In genomic region chr10:33900591-33900990, GRCh38 we compare ENCODE assay signal across 13 cellular contexts.
DNase-seq lines count a peak whose midpoint lies in the region; ATAC-seq, FAIRE-seq and TF ChIP-seq lines count a peak whose summit lies in the region.
"Had no signal": no experiment of that assay in that cellular context is flagged by ENCODE, and none has a peak within 500 bp of the region (broad histone marks: within the 10 kb centered on the region; RNA-seq: fewer than 3 reads in every experiment).

No MANE protein-coding gene starts in this region.

- no peak for TF ChIP-seq POLR2A in IMR-90 (IDR thresholded peaks at IDR 0.05; ENCODE audit: low read depth, low read length)

- POLR2A ChIA-PET in IMR-90 (lab: Charles Lee; ENCODE audit: unreplicated experiment) (no interaction called here), MCF 10A (lab: Yijun Ruan, JAX) (interaction anchor here (0.6 to 2.4 kb wide), 2 partner anchors 256 to 642 kb away, joined by 6 read pairs; no protein-coding TSS in a partner anchor)

- BruUV-seq in IMR-90 (replicated peaks; lab: Mats Ljungman, UMichigan) = no TSS peak
- BruUV-seq in MCF 10A (replicated peaks; lab: Mats Ljungman, UMichigan) = no TSS peak

- no peak for ATAC-seq in IMR-90 (ENCODE audit: low read depth)
- no peak for ATAC-seq in GM21515 (IDR thresholded peaks at IDR 0.05; ENCODE audit: unreplicated experiment)
- ATAC-seq: effector memory CD8-positive, alpha-beta T cell had no signal

- WGBS in IMR-90 (ENCODE audit: extremely low coverage in 2 of 2, insufficient read length in 1 of 2), 2 experiments = no CpG with 5 or more reads among the region's 2 CpGs

- H3K9me3 ChIP-seq in IMR-90 (ENCODE audit: control insufficient read depth, insufficient read depth, low read length) (no peaks in the 10 kb centered on the region), left ventricle myocardium inferior (replicated peaks) (no peaks in the 10 kb centered on the region), skeletal muscle tissue (ENCODE audit: control insufficient read depth in 3 of 3, low read length in 3 of 3) (no peaks in the 10 kb centered on the region), kidney (ENCODE audit: control insufficient read depth in 1 of 2, low read length in 2 of 2) (no peaks in the 10 kb centered on the region)

- H3K27ac ChIP-seq in IMR-90 (ENCODE audit: insufficient read depth, low read length) (no peak overlapping the region; the same call in 1 of the 2 replicates), left ventricle myocardium inferior (replicated peaks) (peak overlapping the region; percentile 45), skeletal muscle tissue (ENCODE audit: low read depth, low read length) (peak overlapping the region; percentile 28), kidney (ENCODE audit: low read depth in 2 of 2, low read length in 2 of 2) (no peak overlapping the region)

- CTCF ChIA-PET in IMR-90 (lab: Yijun Ruan, JAX) = interaction anchor here (0.6 kb wide), 1 partner anchor 436 kb away, joined by 7 read pairs; no protein-coding TSS in a partner anchor
- CTCF ChIA-PET in MCF 10A (lab: Yijun Ruan, JAX) = no interaction called here

- H3K4me1 Mint-ChIP-seq in MCF 10A (ENCODE audit: insufficient read depth, unreplicated experiment) = peaks cover 44% of the 10 kb centered on the region
- H3K4me1 Mint-ChIP-seq: CD8-positive, alpha-beta memory T cell had no signal

- peaks cover 5% of the 10 kb centered on the region for H3K36me3 Mint-ChIP-seq in MCF 10A (ENCODE audit: insufficient read depth, unreplicated experiment)
- H3K36me3 Mint-ChIP-seq: CD8-positive, alpha-beta memory T cell had no signal

- no peak overlapping the region for H2AK9ac ChIP-seq in IMR-90 (replicated peaks; ENCODE audit: low read depth, low read length, poor library complexity)

- intact Hi-C loops in IMR-90 (cut with micrococcal nuclease) = loop anchor here (2.0 to 10.0 kb wide), 2 partner anchors 568 to 734 kb away; no protein-coding TSS in a partner anchor
- intact Hi-C loops in MCF 10A (cut with micrococcal nuclease) = loop anchor here (5.0 kb wide), 1 partner anchor 568 kb away; the partner anchor contains the start of gene NRP1
- intact Hi-C loops in left ventricle myocardium inferior (cut with micrococcal nuclease) = no loop called here
- intact Hi-C loops in kidney (cut with DNase I) = no loop called here

- H3K4ac ChIP-seq in IMR-90 (ENCODE audit: low read depth, low read length) = no peak overlapping the region

- no peak overlapping the region for H3K9ac ChIP-seq in IMR-90 (ENCODE audit: low read depth, low read length)
- H3K9ac ChIP-seq in skeletal muscle tissue (ENCODE audit: low read depth in 1 of 3, low read length in 3 of 3) = no peak overlapping the region
- H3K9ac ChIP-seq in kidney (ENCODE audit: low read length in 2 of 2) = no peak overlapping the region

- FAIRE-seq in kidney (lab: Jason Lieb, UNC) = no peak
- FAIRE-seq in GM19239 (lab: Jason Lieb, UNC) = no peak

- no peak overlapping the region for H4K5ac ChIP-seq in IMR-90 (ENCODE audit: low read depth, low read length)

- H3K4me3 ChIP-seq in IMR-90 (ENCODE audit: insufficient read depth, low read depth, low read length) (no peak overlapping the region), left ventricle myocardium inferior (no peak overlapping the region), skeletal muscle tissue (ENCODE audit: low read length in 3 of 3) (no peak overlapping the region), kidney (ENCODE audit: low read length in 2 of 2) (no peak overlapping the region)

- H2AFZ ChIP-seq in IMR-90 (replicated peaks; ENCODE audit: low read length, poor library complexity) = no peak overlapping the region

- H4K91ac ChIP-seq in IMR-90 (ENCODE audit: insufficient read depth, low read depth, low read length) = no peak overlapping the region

- H2BK15ac ChIP-seq in IMR-90 (ENCODE audit: low read depth, low read length) = no peak overlapping the region

- H3K27ac Mint-ChIP-seq in MCF 10A (ENCODE audit: low read depth, unreplicated experiment) = peak overlapping the region; percentile 27
- H3K27ac Mint-ChIP-seq: CD8-positive, alpha-beta memory T cell; effector memory CD8-positive, alpha-beta T cell had no signal

- no peak overlapping the region for H2BK5ac ChIP-seq in IMR-90 (ENCODE audit: low read depth, low read length, poor library complexity, severe bottlenecking)

- H3K23ac ChIP-seq in IMR-90 (ENCODE audit: low read depth, low read length) = no peak overlapping the region

- H3K4me1 ChIP-seq in IMR-90 (ENCODE audit: control insufficient read depth, insufficient read depth, low read length) (peaks cover 7% of the 10 kb centered on the region), left ventricle myocardium inferior (peaks cover 11% of the 10 kb centered on the region), skeletal muscle tissue (ENCODE audit: control insufficient read depth in 3 of 3, insufficient read depth in 3 of 3, low read length in 3 of 3) (peaks cover 0 to 8% (median 2%) of the 10 kb centered on the region in 3 donors), kidney (ENCODE audit: control insufficient read depth in 1 of 2, insufficient read depth in 1 of 2, low read depth in 1 of 2, low read length in 2 of 2) (peaks cover 0 to 6% of the 10 kb centered on the region in 2 donors)

- H3K14ac ChIP-seq in IMR-90 (replicated peaks; ENCODE audit: low read depth, low read length) = no peak overlapping the region

- no peaks in the 10 kb centered on the region for H3K27me3 Mint-ChIP-seq in MCF 10A (ENCODE audit: insufficient read depth, unreplicated experiment)
- H3K27me3 Mint-ChIP-seq: CD8-positive, alpha-beta memory T cell had no signal

- no peak overlapping the region for H2BK20ac ChIP-seq in IMR-90 (ENCODE audit: low read depth, low read length)

- no peak overlapping the region for H3K4me3 Mint-ChIP-seq in MCF 10A (ENCODE audit: unreplicated experiment)
- H3K4me3 Mint-ChIP-seq: CD8-positive, alpha-beta memory T cell; effector memory CD8-positive, alpha-beta T cell had no signal

- H4K20me1 ChIP-seq in IMR-90 (ENCODE audit: insufficient read depth, low read length) = no peaks in the 10 kb centered on the region

- TF ChIP-seq RAD21 in IMR-90 (IDR thresholded peaks at IDR 0.05; ENCODE audit: low read length) = no peak

- H3K4me2 ChIP-seq in IMR-90 (ENCODE audit: low read depth, low read length) = no peak overlapping the region

- no peak overlapping the region for H3K18ac ChIP-seq in IMR-90 (ENCODE audit: low read depth, low read length)

- no peak overlapping the region for H2BK120ac ChIP-seq in IMR-90 (ENCODE audit: low read depth, low read length)

- TF ChIP-seq CTCF in IMR-90 (conservative IDR thresholded peaks at IDR 0.05; ENCODE audit: low read depth, low read length) (no peak), MCF 10A (IDR thresholded peaks at IDR 0.05; ENCODE audit: unreplicated experiment) (no peak), left ventricle myocardium inferior (IDR thresholded peaks at IDR 0.05; ENCODE audit: borderline replicate concordance) (no peak), kidney (IDR thresholded peaks at IDR 0.05; ENCODE audit: borderline replicate concordance, extremely low read depth, insufficient read depth) (no peak)

- H4K8ac ChIP-seq in IMR-90 (ENCODE audit: low read depth in 2 of 2, low read length in 2 of 2) = no peak overlapping the region

- in situ Hi-C loops in IMR-90 (cut with MboI; ENCODE audit: low sequenced_read_pairs) = loop anchor here (25.0 kb wide), 1 partner anchor 563 kb away; the partner anchor contains the start of gene NRP1

- H3K56ac ChIP-seq in IMR-90 (ENCODE audit: extremely low read depth, insufficient read depth, low read length) = no peak overlapping the region

- peak; percentile 42 for DNase-seq in IMR-90
- peak; percentile 40 for DNase-seq in MCF 10A (ENCODE audit: unreplicated experiment)
- no peak for DNase-seq in left ventricle myocardium inferior
- no peak for DNase-seq in kidney
- DNase-seq in NCI-H345 (lab: John Stamatoyannopoulos, UW) = no peak
- no peak for DNase-seq in GM19239 (ENCODE audit: insufficient read length, low spot score)
- DNase-seq: CD8-positive, alpha-beta memory T cell; effector memory CD8-positive, alpha-beta T cell; hypothalamus; KBM-7; NCI-H187 treated with DMSO at 0.1 percent for 48 hours had no signal

- no peaks in the 10 kb centered on the region for H3K79me1 ChIP-seq in IMR-90 (ENCODE audit: low read depth in 1 of 2, low read length in 2 of 2)

- H3K27me3 ChIP-seq in IMR-90 (ENCODE audit: control insufficient read depth, insufficient read depth, low read length) (no peaks in the 10 kb centered on the region; the same call in 1 of the 2 replicates), left ventricle myocardium inferior (ENCODE audit: low read depth) (no peaks in the 10 kb centered on the region), skeletal muscle tissue (ENCODE audit: control insufficient read depth in 3 of 3, insufficient read depth in 3 of 3, low read length in 3 of 3) (no peaks in the 10 kb centered on the region)

- no peaks in the 10 kb centered on the region for H3K9me3 Mint-ChIP-seq in MCF 10A (ENCODE audit: unreplicated experiment)

- H3K36me3 ChIP-seq in IMR-90 (ENCODE audit: control insufficient read depth, insufficient read depth, low read length) (no peaks in the 10 kb centered on the region), left ventricle myocardium inferior (no peaks in the 10 kb centered on the region), skeletal muscle tissue (ENCODE audit: control insufficient read depth in 3 of 3, insufficient read depth in 3 of 3, low read length in 3 of 3) (no peaks in the 10 kb centered on the region), kidney (ENCODE audit: control insufficient read depth in 1 of 2, insufficient read depth in 2 of 2, low read length in 2 of 2) (no peaks in the 10 kb centered on the region)

- H2AK5ac ChIP-seq in IMR-90 (ENCODE audit: low read depth, low read length) = no peak overlapping the region

- dilution Hi-C loops in IMR-90 (cut with HindIII; ENCODE audit: low sequenced_read_pairs, unreplicated experiment) = no loop called here

- H3K9me1 ChIP-seq in IMR-90 (ENCODE audit: insufficient read depth, low read length) = no peaks in the 10 kb centered on the region

TF ChIP-seq in IMR-90, 13 proteins besides CTCF, POLR2A, EP300 and RAD21 (continues in another document):
- TF ChIP-seq ELK1 (IDR thresholded peaks at IDR 0.05; ENCODE audit: borderline replicate concordance, low read depth, low read length) (no peak), MAFK (IDR thresholded peaks at IDR 0.05; ENCODE audit: low read depth, low read length) (no peak), SMC3 (IDR thresholded peaks at IDR 0.05; ENCODE audit: low read depth, low read length) (no peak), MAZ (IDR thresholded peaks at IDR 0.05; ENCODE audit: borderline replicate concordance, low read depth, low read length) (no peak), BHLHE40 (IDR thresholded peaks at IDR 0.05; ENCODE audit: low read depth, low read length) (no peak)

Comparison
In these comparisons a context has a peak if more than half of its experiments do, and no peak if none do; other contexts are left out.
1. DNase-seq: peak in IMR-90 (single experiment) and MCF 10A (single experiment); none in left ventricle myocardium inferior (single experiment), kidney (single experiment), NCI-H345 (single experiment) and GM19239 (single experiment).
2. H3K27ac ChIP-seq: peak in left ventricle myocardium inferior (single experiment) and skeletal muscle tissue (single experiment); none in IMR-90 (single experiment) and kidney (0 of 2).
3. intact Hi-C loops: an anchor here in IMR-90 (2.0 to 10.0 kb wide) and MCF 10A (5.0 kb wide); none called in left ventricle myocardium inferior and kidney.